ENCODE assay signal across 14 cellular contexts in genomic region chr5:75434107-75434506, GRCh38.
"Had no signal": no experiment of that assay in that cellular context is flagged by ENCODE, and none has a peak within 500 bp of the region (broad histone marks: within the 10 kb centered on the region; RNA-seq: fewer than 3 reads in every experiment).

No MANE protein-coding gene starts in this region.

- DNase-seq: activated CD4-positive, alpha-beta T cell treated with anti-CD3 and anti-CD28 coated beads, Interleukin-2, amount 10 ng/mL, durations not matched to agents 7 days and 5 days; activated CD8-positive, alpha-beta memory T cell treated with anti-CD3 and anti-CD28 coated beads, Interleukin-2, amount 50 U/mL, for 4 hours; activated CD8-positive, alpha-beta T cell treated with anti-CD3 and anti-CD28 coated beads, Interleukin-2, amount 10 ng/mL, durations not matched to agents 7 days and 5 days; activated gamma-delta T cell; activated T-cell treated with anti-CD3 and anti-CD28 coated beads, Interleukin-2, amount 50 U/mL, for 48 hours; amniotic stem cell; left cardiac atrium; natural killer cell; retina; spleen; stimulated activated naive CD4-positive, alpha-beta T cell treated with Interleukin-2 at 50 U/mL for 16 hours; thyroid gland had no signal

- ATAC-seq: activated CD8-positive, alpha-beta T cell treated with anti-CD3 and anti-CD28 coated beads, Interleukin-2, amount 10 ng/mL, durations not matched to agents 7 days and 5 days; left cardiac atrium; natural killer cell had no signal

- H3K9me3 ChIP-seq: neutrophil, spleen, thyroid gland had no signal

- H3K27me3 ChIP-seq: cardiac muscle cell, neutrophil, spleen, thyroid gland had no signal

- H3K4me3 ChIP-seq: cardiac muscle cell, spleen, thyroid gland had no signal

- H3K36me3 ChIP-seq: cardiac muscle cell, neutrophil, thyroid gland had no signal

- H3K27ac ChIP-seq: cardiac muscle cell, neutrophil, spleen had no signal
